In genomic region chr11:27362749-27363575, GRCh38 we compare ENCODE assay signal across 8 cellular contexts. TPM values are rescaled to one million over a fixed set of nuclear protein-coding genes. Genes with fewer than 3 reads are reported as not detected.
DNase-seq lines count a peak whose midpoint lies in the region; ATAC-seq and TF ChIP-seq lines count a peak whose summit lies in the region.

CCDC34 (minus strand) TSS chr11:27363215; CDS start chr11:27363194, 21 bp downstream.

- H3K36me3 ChIP-seq in upper lobe of right lung = no peaks in the 10 kb centered on the region

- DNase-seq in NCI-H146 (lab: John Stamatoyannopoulos, UW) (peak; percentile 96), T-helper 1 cell (peak; percentile 73 to 94 (median 80)), amniotic epithelial cell (ENCODE audit: low read depth) (peak; percentile 88), left cardiac atrium (peak; percentile 93), posterior vena cava (ENCODE audit: low spot score) (peak; percentile 96), upper lobe of right lung (peak; percentile 95)

- H3K27ac ChIP-seq in upper lobe of right lung = peak within 1 kb of the TSS; percentile 53

- peak; percentile 100 for ATAC-seq in GM18498 (IDR thresholded peaks at IDR 0.05; ENCODE audit: unreplicated experiment)
- peak; percentile 98 for ATAC-seq in HG02884 (IDR thresholded peaks at IDR 0.05; ENCODE audit: unreplicated experiment)
- ATAC-seq in left cardiac atrium = peak; percentile 99 to 100
- peak; percentile 99 for ATAC-seq in upper lobe of right lung

- no peaks in the 10 kb centered on the region for H3K9me3 ChIP-seq in upper lobe of right lung

- peak within 1 kb of the TSS; percentile 74 for H3K4me3 ChIP-seq in upper lobe of right lung

- no peak for TF ChIP-seq CTCF in upper lobe of right lung (IDR thresholded peaks at IDR 0.05)

- intact Hi-C loops in left cardiac atrium (cut with DNase I) (loop anchor here in 1 of 2 donors (10.0 kb wide), 1 partner anchor 112 kb away; the partner anchor contains the start of gene LGR4), posterior vena cava (cut with DNase I) (no loop called here), upper lobe of right lung (cut with DNase I) (no loop called here)

- no peaks in the 10 kb centered on the region for H3K27me3 ChIP-seq in upper lobe of right lung

- H3K4me1 ChIP-seq in upper lobe of right lung = peaks cover 10% of the 10 kb centered on the region

RNA-seq across cellular contexts. Expression of gene CCDC34, which starts in this region (rescaled TPM):
- 1 to 10 TPM; 2.0 to 3.0 TPM for total RNA-seq in left cardiac atrium
- 1 to 10 TPM; 1.6 to 2.8 TPM for total RNA-seq in posterior vena cava
- 1.6 TPM for total RNA-seq in upper lobe of right lung

Comparison
In these comparisons a context has a peak if more than half of its experiments do, and no peak if none do; other contexts are left out.
1. Peak in every context shown above with its lines: DNase-seq, ATAC-seq, H3K4me3 ChIP-seq and H3K27ac ChIP-seq.